ENCODE assay signal across 24 cellular contexts in the genomic region with DNA sequence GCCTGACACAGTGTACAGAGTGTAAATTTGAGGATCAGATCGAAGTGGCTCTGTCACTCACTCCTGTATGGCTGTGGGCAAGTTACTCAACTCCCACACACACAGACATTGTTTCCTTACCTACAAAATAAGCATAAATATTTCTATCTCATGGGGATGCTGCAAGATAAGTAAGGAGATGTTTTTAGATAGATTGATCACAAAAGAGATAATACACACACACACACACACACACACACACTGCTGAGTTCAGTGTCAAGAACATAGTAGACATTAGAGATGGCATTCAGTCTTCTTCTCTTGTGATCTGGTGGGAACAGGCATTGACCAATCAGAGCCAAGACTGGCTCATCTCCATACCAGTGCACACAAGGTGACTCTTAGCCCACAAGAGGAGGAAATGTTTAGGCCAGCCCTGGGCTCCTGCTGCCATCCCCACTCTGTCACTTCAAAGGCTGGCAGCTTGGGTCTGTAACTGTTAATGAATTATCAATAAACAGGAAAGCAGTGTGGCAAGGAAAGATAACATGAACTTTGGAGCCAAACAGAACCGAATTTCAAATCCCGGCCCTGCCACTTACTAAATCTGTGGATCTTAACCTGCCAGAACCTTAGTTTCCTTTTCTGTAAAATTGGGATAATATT. TPM values are rescaled to one million over a fixed set of nuclear protein-coding genes. Genes with fewer than 3 reads are reported as not detected.
A peak's percentile ranks its signal among the peaks of the same experiment; 100 is the strongest.
DNase-seq lines count a peak whose midpoint lies in the region; ATAC-seq, FAIRE-seq and TF ChIP-seq lines count a peak whose summit lies in the region.
"Had no signal": no experiment of that assay in that cellular context is flagged by ENCODE, and none has a peak within 500 bp of the region (broad histone marks: within the 10 kb centered on the region; RNA-seq: fewer than 3 reads in every experiment).

No MANE protein-coding gene starts in this region.

- peak overlapping the region; percentile 72 for H3K9ac ChIP-seq in HepG2 (ENCODE audit: insufficient read depth, low read depth, low read length)

- CTCF ChIA-PET in WTC11 (lab: Charles Lee) (interaction anchor here (0.5 to 1.3 kb wide), 4 partner anchors 14 to 44 kb away, joined by 3 to 5 read pairs (median 4); partner anchors contain the start of gene ZNF219), HepG2 (lab: Yijun Ruan, JAX; ENCODE audit: low intra/inter-chr PET ratio, low total read pairs) (interaction anchor here (1.3 to 3.2 kb wide), 3 partner anchors 14 to 40 kb away, joined by 3 to 12 read pairs (median 6); no protein-coding TSS in a partner anchor)

- no peaks in the 10 kb centered on the region; the same call in 1 of the 2 replicates for H3K27me3 Mint-ChIP-seq in WTC11 (ENCODE audit: low read depth)

- in situ Hi-C loops in HepG2 (cut with HindIII; ENCODE audit: extremely low pct_ligation_motif_present, low pct_unique_long_range_greater_than_20kb): no loop called here

- peaks cover 98% of the 10 kb centered on the region for H3K4me1 ChIP-seq in HepG2 (ENCODE audit: insufficient read depth, low read length)
- H3K4me1 ChIP-seq in psoas muscle: no peaks in the 10 kb centered on the region
- no peaks in the 10 kb centered on the region for H3K4me1 ChIP-seq in uterus
- H3K4me1 ChIP-seq: breast epithelium had no signal

- H3K36me3 ChIP-seq in H7 (replicated peaks; ENCODE audit: control insufficient read depth, insufficient read depth, low read length) (no peaks in the 10 kb centered on the region), HepG2 (replicated peaks in 1 of 2; ENCODE audit: control insufficient read depth in 1 of 2, insufficient read depth in 2 of 2, low read length in 2 of 2) (no peaks in the 10 kb centered on the region), psoas muscle (ENCODE audit: insufficient read depth in 1 of 2, low read depth in 1 of 2) (no peaks in the 10 kb centered on the region), uterus (no peaks in the 10 kb centered on the region)
- H3K36me3 ChIP-seq: breast epithelium, heart left ventricle had no signal

- TF ChIP-seq EP300 in HepG2 (IDR thresholded peaks at IDR 0.05; ENCODE audit: low read depth in 2 of 2, low read length in 2 of 2) (peak; percentile 89 to 99; a peak in 3 of 4 replicates), HepG2 (CRISPR knock-in tag; IDR thresholded peaks at IDR 0.05; ENCODE audit: borderline replicate concordance) (peak; percentile 95)

- no peak overlapping the region for H2AFZ ChIP-seq in HepG2 (ENCODE audit: low read length)

- POLR2A ChIA-PET in WTC11 (lab: Charles Lee) (no interaction called here), HepG2 (lab: Yijun Ruan, JAX) (interaction anchor here (0.8 to 2.1 kb wide), 16 partner anchors 8 to 372 kb away, joined by 3 to 46 read pairs (median 10); partner anchors contain the start of genes ARHGEF40, NDRG2 and RNASE4)

- no peaks in the 10 kb centered on the region for H3K79me2 ChIP-seq in HepG2 (ENCODE audit: insufficient read depth, low read length)

- TF ChIP-seq RAD21 in HepG2 (CRISPR knock-in tag; IDR thresholded peaks at IDR 0.05): peak; percentile 32; the same call in 1 of the 2 replicates

- H3K27me3 ChIP-seq in H7 (ENCODE audit: control insufficient read depth, insufficient read depth, low read length) (no peaks in the 10 kb centered on the region), HepG2 (ENCODE audit: control insufficient read depth in 1 of 2, insufficient read depth in 2 of 2, low read length in 2 of 2) (no peaks in the 10 kb centered on the region), psoas muscle (ENCODE audit: insufficient read depth in 3 of 3, low read length in 2 of 3) (no peaks in the 10 kb centered on the region), uterus (no peaks in the 10 kb centered on the region)
- H3K27me3 ChIP-seq: breast epithelium, heart left ventricle had no signal

- 3% methylated on average over 3 of the region's 3 CpGs for WGBS in HepG2 (ENCODE audit: low lambda C conversion rate)
- 81 to 92% (median 81%) methylated on average over 3 of the region's 3 CpGs for WGBS in psoas muscle, 3 donors

- H4K20me1 ChIP-seq in HepG2 (ENCODE audit: insufficient read depth, low read length): no peaks in the 10 kb centered on the region

- H3K4me3 ChIP-seq in H7 (ENCODE audit: insufficient read depth, low read depth, low read length) (no peak overlapping the region), HepG2 (replicated peaks in 1 of 3; ENCODE audit: insufficient read depth in 1 of 3, low read depth in 2 of 3, low read length in 3 of 3) (peak overlapping the region in 2 of 3 experiments; percentile 13 to 40; a peak in 2 of 6 replicates), psoas muscle (no peak overlapping the region), uterus (no peak overlapping the region)
- H3K4me3 ChIP-seq: breast epithelium, heart left ventricle, smooth muscle cell had no signal

- TF ChIP-seq CTCF in WTC11 (IDR thresholded peaks at IDR 0.05) (no peak), HepG2 (CRISPR knock-in tag; IDR thresholded peaks at IDR 0.05) (no peak; the same call in 1 of the 2 replicates), psoas muscle (IDR thresholded peaks at IDR 0.05) (no peak), uterus (IDR thresholded peaks at IDR 0.05) (no peak)

- no peak overlapping the region for H3K27ac Mint-ChIP-seq in WTC11
- H3K27ac Mint-ChIP-seq in stimulated activated effector memory CD8-positive, alpha-beta T cell treated with anti-CD3 and anti-CD28 coated beads, Interleukin-12 subunit alpha, Interleukin-12 subunit beta, amount 100 ng/mL, for 72 hours: no peak overlapping the region
- H3K27ac Mint-ChIP-seq: CD8-positive, alpha-beta T cell had no signal

- no peak overlapping the region for H3K4me3 Mint-ChIP-seq in WTC11
- no peak overlapping the region for H3K4me3 Mint-ChIP-seq in stimulated activated effector memory CD8-positive, alpha-beta T cell treated with anti-CD3 and anti-CD28 coated beads, Interleukin-12 subunit alpha, Interleukin-12 subunit beta, amount 100 ng/mL, for 72 hours
- H3K4me3 Mint-ChIP-seq: CD8-positive, alpha-beta T cell; nephron progenitor cell had no signal

- peaks cover 7% of the 10 kb centered on the region for H3K4me1 Mint-ChIP-seq in WTC11
- no peaks in the 10 kb centered on the region for H3K4me1 Mint-ChIP-seq in stimulated activated effector memory CD8-positive, alpha-beta T cell treated with anti-CD3 and anti-CD28 coated beads, Interleukin-12 subunit alpha, Interleukin-12 subunit beta, amount 100 ng/mL, for 72 hours

- TF ChIP-seq POLR2A in HepG2 (IDR thresholded peaks at IDR 0.05; ENCODE audit: insufficient read depth in 1 of 2, low read depth in 2 of 2, low read length in 2 of 2) (peak; percentile 23 to 68; a peak in 2 of 4 replicates), uterus (IDR thresholded peaks at IDR 0.05) (no peak)

- intact Hi-C loops in HepG2 (cut with micrococcal nuclease; ENCODE audit: unreplicated experiment) (loop anchor here (1.0 to 2.0 kb wide), 4 partner anchors 8 to 29 kb away; partner anchors contain the start of gene NDRG2), psoas muscle (cut with DNase I) (loop anchor here in 1 of 2 donors (5.0 kb wide), 1 partner anchor 52 kb away; no protein-coding TSS in a partner anchor), uterus (cut with DNase I; ENCODE audit: low total_unique reads) (no loop called here)

- FAIRE-seq in HepG2 (lab: Jason Lieb, UNC): peak; percentile 97
- FAIRE-seq: endometrium had no signal

- H3K9me3 Mint-ChIP-seq in WTC11: no peaks in the 10 kb centered on the region
- H3K9me3 Mint-ChIP-seq in stimulated activated effector memory CD8-positive, alpha-beta T cell treated with anti-CD3 and anti-CD28 coated beads, Interleukin-12 subunit alpha, Interleukin-12 subunit beta, amount 100 ng/mL, for 72 hours: no peaks in the 10 kb centered on the region
- H3K9me3 Mint-ChIP-seq: CD8-positive, alpha-beta T cell; nephron progenitor cell had no signal

- ATAC-seq in WTC11: peak; percentile 82
- peak; percentile 94 for ATAC-seq in HepG2
- peak; percentile 76 for ATAC-seq in stimulated activated effector memory CD8-positive, alpha-beta T cell treated with anti-CD3 and anti-CD28 coated beads, Interleukin-12 subunit alpha, Interleukin-12 subunit beta, amount 100 ng/mL, for 72 hours
- no peak for ATAC-seq in psoas muscle
- ATAC-seq in HG02852 (IDR thresholded peaks at IDR 0.05; ENCODE audit: unreplicated experiment): no peak
- ATAC-seq: CD8-positive, alpha-beta T cell; Right ventricle myocardium inferior had no signal

- H3K9me3 ChIP-seq in HepG2 (ENCODE audit: low read length) (no peaks in the 10 kb centered on the region), psoas muscle (no peaks in the 10 kb centered on the region), uterus (no peaks in the 10 kb centered on the region)
- H3K9me3 ChIP-seq: breast epithelium, heart left ventricle had no signal

- no peaks in the 10 kb centered on the region for H3K36me3 Mint-ChIP-seq in WTC11
- H3K36me3 Mint-ChIP-seq in stimulated activated effector memory CD8-positive, alpha-beta T cell treated with anti-CD3 and anti-CD28 coated beads, Interleukin-12 subunit alpha, Interleukin-12 subunit beta, amount 100 ng/mL, for 72 hours: no peaks in the 10 kb centered on the region
- H3K36me3 Mint-ChIP-seq: CD8-positive, alpha-beta T cell had no signal

- H3K27ac ChIP-seq in HepG2 (ENCODE audit: extremely low read length, insufficient read depth, low read length) (peak overlapping the region; percentile 92), psoas muscle (no peak overlapping the region), uterus (no peak overlapping the region)
- H3K27ac ChIP-seq: breast epithelium, heart left ventricle had no signal

- DNase-seq in H7: peak; percentile 48
- DNase-seq in WTC11 (ENCODE audit: low spot score): no peak
- peak; percentile 99 for DNase-seq in HepG2 (ENCODE audit: low spot score)
- DNase-seq in stimulated activated effector memory CD8-positive, alpha-beta T cell treated with anti-CD3 and anti-CD28 coated beads, Interleukin-12 subunit alpha, Interleukin-12 subunit beta, amount 100 ng/mL, for 72 hours (ENCODE audit: low spot score in 2 of 2): no peak
- no peak for DNase-seq in psoas muscle
- DNase-seq in uterus: no peak
- DNase-seq: activated CD4-positive, alpha-beta T cell treated with anti-CD3 and anti-CD28 coated beads, Interleukin-2, amount 50 U/mL, for 48 hours; activated T-cell treated with anti-CD3 and anti-CD28 coated beads, Interleukin-2, amount 50 U/mL, for 1 hour; CD8-positive, alpha-beta T cell; cortex of kidney; heart left ventricle; Karpas-422; NCI-H526; nephron progenitor cell; stimulated activated CD4-positive, alpha-beta T cell treated with anti-CD3 and anti-CD28 coated beads, Interleukin-4, amount 100 ng/mL, for 4 hours; substantia nigra; T-helper 1 cell had no signal

- peak overlapping the region; percentile 71 for H3K4me2 ChIP-seq in HepG2 (ENCODE audit: low read depth, low read length)
- H3K4me2 ChIP-seq: smooth muscle cell had no signal

- BruUV-seq in HepG2 (replicated peaks; lab: Mats Ljungman, UMichigan): no TSS peak

RNA-seq across cellular contexts. Expression of gene RNASE8, which starts 3.4 kb away (rescaled TPM):
- not detected in 2 replicates for total RNA-seq in H7 (2014; rRNA removed; shearing (Covaris generic))
- total RNA-seq in WTC11 (2021): not detected in 3 replicates
- total RNA-seq in HepG2 (2016; rRNA removed; fragmentation: Illumina TruSeq; extraction: Trizol): not detected in 2 replicates
- not detected in 2 replicates for total RNA-seq in HepG2 (2016; cell fraction: cytosol; rRNA removed; fragmentation: Illumina TruSeq; extraction: Trizol; ENCODE audit: low read depth)
- total RNA-seq in HepG2 (2016; cell fraction: insoluble cytoplasmic fraction; rRNA removed; fragmentation: Illumina TruSeq; extraction: Trizol): not detected in 2 replicates
- not detected in 2 replicates for total RNA-seq in HepG2 (2016; cell fraction: membrane; rRNA removed; fragmentation: Illumina TruSeq; extraction: Trizol)
- not detected in 2 replicates for total RNA-seq in HepG2 (2016; cell fraction: nucleus; rRNA removed; fragmentation: Illumina TruSeq; extraction: Trizol)
- not detected in 2 replicates for polyA plus RNA-seq in HepG2 (2011; rRNA removed)
- polyA plus RNA-seq in HepG2 (2011; cell fraction: cytosol; rRNA removed): not detected in 2 replicates
- polyA plus RNA-seq in HepG2 (2011; cell fraction: nucleus; rRNA removed): not detected in 2 replicates
- polyA plus RNA-seq in HepG2 (2012): not detected in 2 replicates
- not detected in 2 replicates for polyA plus RNA-seq in HepG2 (2016; cell fraction: cytosol; fragmentation: Illumina TruSeq; extraction: Trizol; ENCODE audit: low read depth)
- polyA plus RNA-seq in HepG2 (2016; cell fraction: insoluble cytoplasmic fraction; fragmentation: Illumina TruSeq; extraction: Trizol; ENCODE audit: low read depth): not detected in 2 replicates
- polyA plus RNA-seq in HepG2 (2016; cell fraction: membrane; fragmentation: Illumina TruSeq; extraction: Trizol; ENCODE audit: low read depth): not detected in 2 replicates
- polyA plus RNA-seq in HepG2 (2016; cell fraction: nucleus; fragmentation: Illumina TruSeq; extraction: Trizol; ENCODE audit: insufficient read depth, low read depth): not detected in 2 replicates
- not detected in 2 replicates for polyA minus RNA-seq in HepG2 (2011; rRNA and poly(A)+ RNA removed; ENCODE audit: low replicate concordance)
- polyA minus RNA-seq in HepG2 (2011; cell fraction: cytosol; rRNA and poly(A)+ RNA removed): not detected in 2 replicates
- not detected in 2 replicates for polyA minus RNA-seq in HepG2 (2011; cell fraction: nucleus; rRNA and poly(A)+ RNA removed)
- not detected for total RNA-seq in psoas muscle
- not detected for polyA plus RNA-seq in psoas muscle
- not detected for total RNA-seq in uterus
- total RNA-seq: breast epithelium; CD8-positive, alpha-beta T cell; heart left ventricle; lung microvascular endothelial cell; posterior vena cava; Right ventricle myocardium inferior; smooth muscle cell had no signal
- polyA plus RNA-seq: heart left ventricle, smooth muscle cell had no signal

RNA-seq across cellular contexts. Expression of gene RNASE7, which starts 12.1 kb away (rescaled TPM):
- not detected in 2 replicates for total RNA-seq in H7 (2014; rRNA removed; shearing (Covaris generic))
- total RNA-seq in WTC11 (2021): not detected in 3 replicates
- not detected in 2 replicates for total RNA-seq in HepG2 (2016; rRNA removed; fragmentation: Illumina TruSeq; extraction: Trizol)
- not detected in 2 replicates for total RNA-seq in HepG2 (2016; cell fraction: cytosol; rRNA removed; fragmentation: Illumina TruSeq; extraction: Trizol; ENCODE audit: low read depth)
- not detected in 2 replicates for total RNA-seq in HepG2 (2016; cell fraction: insoluble cytoplasmic fraction; rRNA removed; fragmentation: Illumina TruSeq; extraction: Trizol)
- not detected in 2 replicates for total RNA-seq in HepG2 (2016; cell fraction: membrane; rRNA removed; fragmentation: Illumina TruSeq; extraction: Trizol)
- total RNA-seq in HepG2 (2016; cell fraction: nucleus; rRNA removed; fragmentation: Illumina TruSeq; extraction: Trizol): not detected in 2 replicates
- 0.04 and 0.17 TPM in 2 replicates for polyA plus RNA-seq in HepG2 (2011; rRNA removed)
- polyA plus RNA-seq in HepG2 (2011; cell fraction: cytosol; rRNA removed): 0.04 and 0.06 TPM in 2 replicates
- polyA plus RNA-seq in HepG2 (2011; cell fraction: nucleus; rRNA removed): 0.23 and 0.42 TPM in 2 replicates
- 0.41 and 1.6 TPM in 2 replicates for polyA plus RNA-seq in HepG2 (2012)
- not detected in 2 replicates for polyA plus RNA-seq in HepG2 (2016; cell fraction: cytosol; fragmentation: Illumina TruSeq; extraction: Trizol; ENCODE audit: low read depth)
- polyA plus RNA-seq in HepG2 (2016; cell fraction: insoluble cytoplasmic fraction; fragmentation: Illumina TruSeq; extraction: Trizol; ENCODE audit: low read depth): not detected in 2 replicates
- polyA plus RNA-seq in HepG2 (2016; cell fraction: membrane; fragmentation: Illumina TruSeq; extraction: Trizol; ENCODE audit: low read depth): not detected in 2 replicates
- polyA plus RNA-seq in HepG2 (2016; cell fraction: nucleus; fragmentation: Illumina TruSeq; extraction: Trizol; ENCODE audit: insufficient read depth, low read depth): not detected in 2 replicates
- not detected in 2 replicates for polyA minus RNA-seq in HepG2 (2011; rRNA and poly(A)+ RNA removed; ENCODE audit: low replicate concordance)
- not detected in 2 replicates for polyA minus RNA-seq in HepG2 (2011; cell fraction: cytosol; rRNA and poly(A)+ RNA removed)
- polyA minus RNA-seq in HepG2 (2011; cell fraction: nucleus; rRNA and poly(A)+ RNA removed): not detected in 2 replicates
- under 1 TPM; 0.15 to 0.43 (median 0.28) TPM for total RNA-seq in psoas muscle
- polyA plus RNA-seq in psoas muscle: 1 to 10 TPM in 1 of 3 donors, under 1 TPM in 1, not detected in 1; 0.73 to 1.9 TPM
- total RNA-seq in uterus: not detected
- total RNA-seq: CD8-positive, alpha-beta T cell; heart left ventricle; lung microvascular endothelial cell; posterior vena cava; Right ventricle myocardium inferior had no signal

RNA-seq across cellular contexts. Expression of gene ARHGEF40, which starts 15.9 kb away (rescaled TPM):
- 63.9 and 82.1 TPM in 2 replicates for total RNA-seq in H7 (2014; rRNA removed; shearing (Covaris generic))
- total RNA-seq in WTC11 (2021): 58.6 to 74.2 TPM (median 58.8 TPM) in 3 replicates
- 18.5 and 28.1 TPM in 2 replicates for total RNA-seq in HepG2 (2016; rRNA removed; fragmentation: Illumina TruSeq; extraction: Trizol)
- total RNA-seq in HepG2 (2016; cell fraction: cytosol; rRNA removed; fragmentation: Illumina TruSeq; extraction: Trizol; ENCODE audit: low read depth): 5.0 and 7.1 TPM in 2 replicates
- total RNA-seq in HepG2 (2016; cell fraction: insoluble cytoplasmic fraction; rRNA removed; fragmentation: Illumina TruSeq; extraction: Trizol): 15.0 and 26.8 TPM in 2 replicates
- 8.4 and 8.6 TPM in 2 replicates for total RNA-seq in HepG2 (2016; cell fraction: membrane; rRNA removed; fragmentation: Illumina TruSeq; extraction: Trizol)
- total RNA-seq in HepG2 (2016; cell fraction: nucleus; rRNA removed; fragmentation: Illumina TruSeq; extraction: Trizol): 32.3 and 36.7 TPM in 2 replicates
- 78.1 and 97.1 TPM in 2 replicates for polyA plus RNA-seq in HepG2 (2011; rRNA removed)
- polyA plus RNA-seq in HepG2 (2011; cell fraction: cytosol; rRNA removed): 47.9 and 68.0 TPM in 2 replicates
- 243 and 248 TPM in 2 replicates for polyA plus RNA-seq in HepG2 (2011; cell fraction: nucleus; rRNA removed)
- polyA plus RNA-seq in HepG2 (2012): 34.1 and 49.5 TPM in 2 replicates
- polyA plus RNA-seq in HepG2 (2016; cell fraction: cytosol; fragmentation: Illumina TruSeq; extraction: Trizol; ENCODE audit: low read depth): 2.9 and 3.7 TPM in 2 replicates
- polyA plus RNA-seq in HepG2 (2016; cell fraction: insoluble cytoplasmic fraction; fragmentation: Illumina TruSeq; extraction: Trizol; ENCODE audit: low read depth): 13.8 and 18.7 TPM in 2 replicates
- polyA plus RNA-seq in HepG2 (2016; cell fraction: membrane; fragmentation: Illumina TruSeq; extraction: Trizol; ENCODE audit: low read depth): 5.9 and 7.3 TPM in 2 replicates
- 69.4 and 77.3 TPM in 2 replicates for polyA plus RNA-seq in HepG2 (2016; cell fraction: nucleus; fragmentation: Illumina TruSeq; extraction: Trizol; ENCODE audit: insufficient read depth, low read depth)
- 29.6 and 155 TPM in 2 replicates for polyA minus RNA-seq in HepG2 (2011; rRNA and poly(A)+ RNA removed; ENCODE audit: low replicate concordance)
- 32.6 and 33.5 TPM in 2 replicates for polyA minus RNA-seq in HepG2 (2011; cell fraction: cytosol; rRNA and poly(A)+ RNA removed)
- polyA minus RNA-seq in HepG2 (2011; cell fraction: nucleus; rRNA and poly(A)+ RNA removed): 71.0 and 71.2 TPM in 2 replicates
- total RNA-seq in psoas muscle: 10 to 100 TPM in 3 of 4 donors, 1 to 10 TPM in 1; 9.8 to 18.7 (median 12.6) TPM
- 10 to 100 TPM in 1 of 3 donors, 1 to 10 TPM in 2; 6.8 to 10.1 (median 7.3) TPM for polyA plus RNA-seq in psoas muscle
- 100 to 1,000 TPM in 2 of 4 donors, 10 to 100 TPM in 2; 25.3 to 103 (median 66.9) TPM for total RNA-seq in uterus

RNA-seq across cellular contexts. Expression of gene RNASE13, which starts 19.6 kb away (rescaled TPM):
- not detected in 2 replicates for total RNA-seq in H7 (2014; rRNA removed; shearing (Covaris generic))
- not detected in 3 replicates for total RNA-seq in WTC11 (2021)
- total RNA-seq in HepG2 (2016; rRNA removed; fragmentation: Illumina TruSeq; extraction: Trizol): not detected in 2 replicates
- total RNA-seq in HepG2 (2016; cell fraction: cytosol; rRNA removed; fragmentation: Illumina TruSeq; extraction: Trizol; ENCODE audit: low read depth): not detected in 2 replicates
- not detected in 2 replicates for total RNA-seq in HepG2 (2016; cell fraction: insoluble cytoplasmic fraction; rRNA removed; fragmentation: Illumina TruSeq; extraction: Trizol)
- not detected in 2 replicates for total RNA-seq in HepG2 (2016; cell fraction: membrane; rRNA removed; fragmentation: Illumina TruSeq; extraction: Trizol)
- not detected in 2 replicates for total RNA-seq in HepG2 (2016; cell fraction: nucleus; rRNA removed; fragmentation: Illumina TruSeq; extraction: Trizol)
- 1.0 and 1.4 TPM in 2 replicates for polyA plus RNA-seq in HepG2 (2011; rRNA removed)
- 0.10 and 0.17 TPM in 2 replicates for polyA plus RNA-seq in HepG2 (2011; cell fraction: cytosol; rRNA removed)
- polyA plus RNA-seq in HepG2 (2011; cell fraction: nucleus; rRNA removed): 3.5 and 4.0 TPM in 2 replicates
- polyA plus RNA-seq in HepG2 (2012): 0.65 and 2.3 TPM in 2 replicates
- not detected in 2 replicates for polyA plus RNA-seq in HepG2 (2016; cell fraction: cytosol; fragmentation: Illumina TruSeq; extraction: Trizol; ENCODE audit: low read depth)
- polyA plus RNA-seq in HepG2 (2016; cell fraction: insoluble cytoplasmic fraction; fragmentation: Illumina TruSeq; extraction: Trizol; ENCODE audit: low read depth): not detected in 2 replicates
- not detected in 2 replicates for polyA plus RNA-seq in HepG2 (2016; cell fraction: membrane; fragmentation: Illumina TruSeq; extraction: Trizol; ENCODE audit: low read depth)
- 0.49 TPM in 1 of 2 replicates, not detected in the other for polyA plus RNA-seq in HepG2 (2016; cell fraction: nucleus; fragmentation: Illumina TruSeq; extraction: Trizol; ENCODE audit: insufficient read depth, low read depth)
- polyA minus RNA-seq in HepG2 (2011; rRNA and poly(A)+ RNA removed; ENCODE audit: low replicate concordance): not detected in 2 replicates
- polyA minus RNA-seq in HepG2 (2011; cell fraction: cytosol; rRNA and poly(A)+ RNA removed): not detected in 2 replicates
- 1.6 and 2.2 TPM in 2 replicates for polyA minus RNA-seq in HepG2 (2011; cell fraction: nucleus; rRNA and poly(A)+ RNA removed)
- total RNA-seq in psoas muscle: not detected
- under 1 TPM in 1 of 3 donors, not detected in 2; 0.05 TPM for polyA plus RNA-seq in psoas muscle
- total RNA-seq in uterus: not detected
- total RNA-seq: breast epithelium; CD8-positive, alpha-beta T cell; heart left ventricle; lung microvascular endothelial cell; posterior vena cava; Right ventricle myocardium inferior; smooth muscle cell had no signal
- polyA plus RNA-seq: heart left ventricle had no signal

RNA-seq across cellular contexts. Expression of gene TPPP2, which starts 24.2 kb away (rescaled TPM):
- 0.15 TPM in 1 of 2 replicates, not detected in the other for total RNA-seq in H7 (2014; rRNA removed; shearing (Covaris generic))
- total RNA-seq in WTC11 (2021) (0.35 to 0.60 TPM in 2 of 3 replicates, not detected in the other), HepG2 (2016; rRNA removed; fragmentation: Illumina TruSeq; extraction: Trizol) (0.58 and 0.63 TPM in 2 replicates), psoas muscle (1 to 10 TPM in 3 of 4 donors, under 1 TPM in 1; 0.90 to 3.2 (median 2.5) TPM), uterus (under 1 TPM in 1 of 4 donors, not detected in 3; 0.67 TPM)
- not detected in 2 replicates for total RNA-seq in HepG2 (2016; cell fraction: cytosol; rRNA removed; fragmentation: Illumina TruSeq; extraction: Trizol; ENCODE audit: low read depth)
- 0.89 and 1.0 TPM in 2 replicates for total RNA-seq in HepG2 (2016; cell fraction: insoluble cytoplasmic fraction; rRNA removed; fragmentation: Illumina TruSeq; extraction: Trizol)
- total RNA-seq in HepG2 (2016; cell fraction: membrane; rRNA removed; fragmentation: Illumina TruSeq; extraction: Trizol): 0.72 and 1.5 TPM in 2 replicates
- 1.1 and 1.4 TPM in 2 replicates for total RNA-seq in HepG2 (2016; cell fraction: nucleus; rRNA removed; fragmentation: Illumina TruSeq; extraction: Trizol)
- polyA plus RNA-seq in HepG2 (2011; rRNA removed) (1.7 and 4.2 TPM in 2 replicates), psoas muscle (1 to 10 TPM in 2 of 3 donors, not detected in 1; 1.3 to 2.0 TPM)
- 1.2 and 2.2 TPM in 2 replicates for polyA plus RNA-seq in HepG2 (2011; cell fraction: cytosol; rRNA removed)
- polyA plus RNA-seq in HepG2 (2011; cell fraction: nucleus; rRNA removed): 4.3 and 5.0 TPM in 2 replicates
- 1.6 and 3.7 TPM in 2 replicates for polyA plus RNA-seq in HepG2 (2012)
- 0.58 and 0.72 TPM in 2 replicates for polyA plus RNA-seq in HepG2 (2016; cell fraction: cytosol; fragmentation: Illumina TruSeq; extraction: Trizol; ENCODE audit: low read depth)
- 0.66 and 1.7 TPM in 2 replicates for polyA plus RNA-seq in HepG2 (2016; cell fraction: insoluble cytoplasmic fraction; fragmentation: Illumina TruSeq; extraction: Trizol; ENCODE audit: low read depth)
- polyA plus RNA-seq in HepG2 (2016; cell fraction: membrane; fragmentation: Illumina TruSeq; extraction: Trizol; ENCODE audit: low read depth): 0.56 and 0.69 TPM in 2 replicates
- polyA plus RNA-seq in HepG2 (2016; cell fraction: nucleus; fragmentation: Illumina TruSeq; extraction: Trizol; ENCODE audit: insufficient read depth, low read depth): 0.44 and 2.4 TPM in 2 replicates
- 2.2 TPM in 1 of 2 replicates, not detected in the other for polyA minus RNA-seq in HepG2 (2011; rRNA and poly(A)+ RNA removed; ENCODE audit: low replicate concordance)
- polyA minus RNA-seq in HepG2 (2011; cell fraction: cytosol; rRNA and poly(A)+ RNA removed): 1.1 and 1.9 TPM in 2 replicates
- 4.1 and 4.7 TPM in 2 replicates for polyA minus RNA-seq in HepG2 (2011; cell fraction: nucleus; rRNA and poly(A)+ RNA removed)
- total RNA-seq: CD8-positive, alpha-beta T cell; lung microvascular endothelial cell; posterior vena cava; smooth muscle cell had no signal

Comparison
In these comparisons a context has a peak if more than half of its experiments do, and no peak if none do; other contexts are left out.
1. DNase-seq: peak in H7 (single experiment) and HepG2 (single experiment); none in WTC11 (single experiment), stimulated activated effector memory CD8-positive, alpha-beta T cell treated with anti-CD3 and anti-CD28 coated beads, Interleukin-12 subunit alpha, Interleukin-12 subunit beta, amount 100 ng/mL, for 72 hours (0 of 2), psoas muscle (0 of 2) and uterus (0 of 2).
2. H3K4me3 ChIP-seq: peak in HepG2 (2 of 3); none in H7 (single experiment), psoas muscle (single experiment) and uterus (0 of 2).
3. ATAC-seq: peak in WTC11 (single experiment), HepG2 (single experiment) and stimulated activated effector memory CD8-positive, alpha-beta T cell treated with anti-CD3 and anti-CD28 coated beads, Interleukin-12 subunit alpha, Interleukin-12 subunit beta, amount 100 ng/mL, for 72 hours (single experiment); none in psoas muscle (0 of 4) and HG02852 (single experiment).
4. POLR2A ChIP-seq: peak in HepG2 (2 of 2); none in uterus (0 of 2).